Comparison of ENCODE assay signal across 19 cellular contexts in the genomic region with DNA sequence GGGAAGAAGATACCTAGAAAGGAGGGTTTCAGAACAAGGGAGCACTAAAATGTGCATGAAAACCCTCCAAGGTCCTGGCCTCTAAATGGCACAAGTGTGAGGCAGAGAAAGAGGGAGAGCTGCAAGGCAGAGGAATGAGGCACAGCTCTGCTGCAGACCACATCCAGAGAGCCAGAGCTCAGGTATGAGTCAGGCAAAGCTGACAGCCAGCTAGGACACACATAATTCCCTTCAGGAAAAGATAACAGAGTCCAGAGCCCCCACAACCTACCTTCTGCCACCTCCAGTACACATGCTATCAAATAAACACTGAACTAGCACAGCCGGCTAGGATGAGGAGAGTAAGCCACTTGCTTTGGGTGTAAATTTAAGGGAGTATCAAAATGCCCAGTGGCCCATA.
DNase-seq lines count a peak whose midpoint lies in the region; ATAC-seq and TF ChIP-seq lines count a peak whose summit lies in the region.
"Had no signal": no experiment of that assay in that cellular context is flagged by ENCODE, and none has a peak within 500 bp of the region (broad histone marks: within the 10 kb centered on the region; RNA-seq: fewer than 3 reads in every experiment).

No MANE protein-coding gene starts in this region.

- no CpG with 5 or more reads among the region's 1 CpG for WGBS in IMR-90 (ENCODE audit: extremely low coverage in 2 of 2, insufficient read length in 1 of 2), 2 experiments

- H3K4me3 ChIP-seq in AG04450 (ENCODE audit: low read depth, low read length) (no peak overlapping the region), IMR-90 (ENCODE audit: insufficient read depth, low read depth, low read length) (no peak overlapping the region), astrocyte of the cerebellum (ENCODE audit: low read depth, low read length) (no peak overlapping the region), kidney epithelial cell (ENCODE audit: low read depth, low read length) (no peak overlapping the region), MM.1S (ENCODE audit: low read length) (no peak overlapping the region)
- H3K4me3 ChIP-seq: coronary artery, neural progenitor cell, upper lobe of left lung had no signal

- H2AFZ ChIP-seq in IMR-90 (replicated peaks; ENCODE audit: low read length, poor library complexity) (no peak overlapping the region), MM.1S (ENCODE audit: low read length) (no peak overlapping the region)
- H2AFZ ChIP-seq: neural progenitor cell had no signal

- no peak overlapping the region for H2AK9ac ChIP-seq in IMR-90 (replicated peaks; ENCODE audit: low read depth, low read length, poor library complexity)

- no peaks in the 10 kb centered on the region; the same call in 1 of the 2 replicates for H3K9me3 ChIP-seq in AG04450 (ENCODE audit: control insufficient read depth, insufficient read depth, low read length)
- H3K9me3 ChIP-seq in IMR-90 (ENCODE audit: control insufficient read depth, insufficient read depth, low read length): no peaks in the 10 kb centered on the region
- no peaks in the 10 kb centered on the region for H3K9me3 ChIP-seq in MM.1S (replicated peaks; ENCODE audit: insufficient read depth, low read length)
- H3K9me3 ChIP-seq: upper lobe of left lung had no signal

- no peaks in the 10 kb centered on the region for H3K79me1 ChIP-seq in IMR-90 (ENCODE audit: low read depth in 1 of 2, low read length in 2 of 2)

- H2BK20ac ChIP-seq in IMR-90 (ENCODE audit: low read depth, low read length): peak overlapping the region; percentile 80

- dilution Hi-C loops in IMR-90 (cut with HindIII; ENCODE audit: low sequenced_read_pairs, unreplicated experiment): no loop called here

- H3K27me3 ChIP-seq in AG04450 (ENCODE audit: control insufficient read depth, insufficient read depth, low read length) (no peaks in the 10 kb centered on the region), IMR-90 (ENCODE audit: control insufficient read depth, insufficient read depth, low read length) (no peaks in the 10 kb centered on the region), kidney epithelial cell (ENCODE audit: control insufficient read depth, insufficient read depth, low read length) (no peaks in the 10 kb centered on the region), MM.1S (replicated peaks; ENCODE audit: insufficient read depth, low read length) (0 out of 2 replicates have a peak, but pooled peaks cover 4% of the 10 kb centered on the region)
- H3K27me3 ChIP-seq: neural progenitor cell, upper lobe of left lung had no signal

- H4K5ac ChIP-seq in IMR-90 (ENCODE audit: low read depth, low read length): peak overlapping the region; percentile 7; the same call in 1 of the 2 replicates

- H3K36me3 ChIP-seq in IMR-90 (ENCODE audit: control insufficient read depth, insufficient read depth, low read length) (no peaks in the 10 kb centered on the region), kidney epithelial cell (ENCODE audit: control insufficient read depth, insufficient read depth, low read length) (no peaks in the 10 kb centered on the region), MM.1S (replicated peaks; ENCODE audit: insufficient read depth, low read length) (no peaks in the 10 kb centered on the region)
- H3K36me3 ChIP-seq: neural progenitor cell, upper lobe of left lung had no signal

- H3K4me1 ChIP-seq in IMR-90 (ENCODE audit: control insufficient read depth, insufficient read depth, low read length): peaks cover 16% of the 10 kb centered on the region
- peaks cover 4% of the 10 kb centered on the region for H3K4me1 ChIP-seq in MM.1S (ENCODE audit: low read length)
- H3K4me1 ChIP-seq: neural progenitor cell, upper lobe of left lung had no signal

- peak overlapping the region; percentile 33 for H3K27ac ChIP-seq in AG04450 (ENCODE audit: low read depth, low read length)
- no peak overlapping the region for H3K27ac ChIP-seq in IMR-90 (ENCODE audit: insufficient read depth, low read length)
- no peak overlapping the region for H3K27ac ChIP-seq in MM.1S (ENCODE audit: low read length)
- H3K27ac ChIP-seq: coronary artery, neural progenitor cell, upper lobe of left lung had no signal

- POLR2A ChIA-PET in AG04450 (lab: Yijun Ruan, JAX) (interaction anchor here (0.5 kb wide), 1 partner anchor 9 kb away, joined by 4 read pairs; no protein-coding TSS in a partner anchor), IMR-90 (lab: Charles Lee; ENCODE audit: unreplicated experiment) (no interaction called here)

- H3K79me2 ChIP-seq in MM.1S (ENCODE audit: low read length): no peaks in the 10 kb centered on the region

- peak overlapping the region; percentile 51; the same call in 1 of the 2 replicates for H3K4ac ChIP-seq in IMR-90 (ENCODE audit: low read depth, low read length)

- no peak overlapping the region for H3K56ac ChIP-seq in IMR-90 (ENCODE audit: extremely low read depth, insufficient read depth, low read length)

- CTCF ChIA-PET in AG04450 (lab: Charles Lee) (interaction anchor here (1.7 to 2.4 kb wide), 2 partner anchors 14 to 49 kb away, joined by 4 to 8 read pairs; no protein-coding TSS in a partner anchor), IMR-90 (lab: Yijun Ruan, JAX) (interaction anchor here (1.5 kb wide), 1 partner anchor 14 kb away, joined by 6 read pairs; no protein-coding TSS in a partner anchor)

- 0 out of 2 replicates have a peak, but pooled peaks cover under 1% of the 10 kb centered on the region for H3F3A ChIP-seq in MM.1S (ENCODE audit: insufficient read depth, low read length)

- intact Hi-C loops in IMR-90 (cut with micrococcal nuclease): no loop called here

- peak overlapping the region in 1 of 2 experiments; percentile 73; a peak in 2 of 4 replicates for H4K8ac ChIP-seq in IMR-90 (ENCODE audit: low read depth in 2 of 2, low read length in 2 of 2)

- H3K9ac ChIP-seq in IMR-90 (ENCODE audit: low read depth, low read length) (no peak overlapping the region), MM.1S (ENCODE audit: low read length) (no peak overlapping the region)
- H3K9ac ChIP-seq: neural progenitor cell had no signal

- ATAC-seq in IMR-90 (ENCODE audit: low read depth): peak; percentile 62
- ATAC-seq in HG03469 (IDR thresholded peaks at IDR 0.05; ENCODE audit: unreplicated experiment): no peak
- ATAC-seq: left colon had no signal

- no peak overlapping the region; the same call in 1 of the 2 replicates for H2AK5ac ChIP-seq in IMR-90 (ENCODE audit: low read depth, low read length)

- 0 out of 3 replicates have a peak overlapping the region, but pooled peaks have one; percentile 1 for H2BK15ac ChIP-seq in IMR-90 (ENCODE audit: low read depth, low read length)

- peaks cover 6% of the 10 kb centered on the region for H3K9me1 ChIP-seq in IMR-90 (ENCODE audit: insufficient read depth, low read length)

- TF ChIP-seq POLR2A in IMR-90 (IDR thresholded peaks at IDR 0.05; ENCODE audit: low read depth, low read length): no peak

- peak overlapping the region; percentile 35; the same call in 1 of the 2 replicates for H3K18ac ChIP-seq in IMR-90 (ENCODE audit: low read depth, low read length)

- H3K9me2 ChIP-seq in MM.1S (replicated peaks; ENCODE audit: insufficient read depth, low read length): no peaks in the 10 kb centered on the region

- no TSS peak for BruUV-seq in IMR-90 (replicated peaks; lab: Mats Ljungman, UMichigan)

- no peak overlapping the region for H3K4me2 ChIP-seq in IMR-90 (ENCODE audit: low read depth, low read length)
- H3K4me2 ChIP-seq in MM.1S (ENCODE audit: low read depth, low read length): no peak overlapping the region
- H3K4me2 ChIP-seq: neural progenitor cell had no signal

- no peaks in the 10 kb centered on the region for H4K20me1 ChIP-seq in IMR-90 (ENCODE audit: insufficient read depth, low read length)
- no peaks in the 10 kb centered on the region for H4K20me1 ChIP-seq in MM.1S (ENCODE audit: insufficient read depth, low read length)

- H3K23ac ChIP-seq in IMR-90 (ENCODE audit: low read depth, low read length): no peak overlapping the region

- TF ChIP-seq CTCF in AG04450 (IDR thresholded peaks at IDR 0.05; ENCODE audit: low read depth, low read length): no peak
- TF ChIP-seq CTCF in IMR-90 (conservative IDR thresholded peaks at IDR 0.05; ENCODE audit: low read depth, low read length): no peak
- TF ChIP-seq CTCF in astrocyte of the cerebellum (IDR thresholded peaks at IDR 0.05; ENCODE audit: low read depth, low read length, missing control alignments): no peak
- no peak for TF ChIP-seq CTCF in kidney epithelial cell (IDR thresholded peaks at IDR 0.05; ENCODE audit: insufficient read depth, low read length, poor library complexity, severe bottlenecking)
- no peak for TF ChIP-seq CTCF in GM20000 (IDR thresholded peaks at IDR 0.05; ENCODE audit: extremely low read depth, missing control alignments)
- no peak for TF ChIP-seq CTCF in MM.1S (IDR thresholded peaks at IDR 0.05; ENCODE audit: low read length)

- peak overlapping the region; percentile 81 for H2BK120ac ChIP-seq in IMR-90 (ENCODE audit: low read depth, low read length)

- no peak overlapping the region for H3K14ac ChIP-seq in IMR-90 (replicated peaks; ENCODE audit: low read depth, low read length)

- peak overlapping the region; percentile 40 for H2BK5ac ChIP-seq in IMR-90 (ENCODE audit: low read depth, low read length, poor library complexity, severe bottlenecking)

- in situ Hi-C loops in IMR-90 (cut with MboI; ENCODE audit: low sequenced_read_pairs): no loop called here
- in situ Hi-C loops in astrocyte of the cerebellum (cut with HindIII; ENCODE audit: low sequenced_read_pairs): no loop called here

- TF ChIP-seq RAD21 in IMR-90 (IDR thresholded peaks at IDR 0.05; ENCODE audit: low read length): peak; percentile 42; the same call in 1 of the 2 replicates

- H4K91ac ChIP-seq in IMR-90 (ENCODE audit: insufficient read depth, low read depth, low read length): peak overlapping the region; percentile 64; the same call in 1 of the 2 replicates

- DNase-seq in AG04450 (ENCODE audit: low read depth, low spot score): no peak
- peak; percentile 88 for DNase-seq in IMR-90
- peak; percentile 44 for DNase-seq in astrocyte of the cerebellum (ENCODE audit: low read depth)
- DNase-seq in kidney epithelial cell (ENCODE audit: low read depth): peak; percentile 80
- no peak for DNase-seq in GM20000 (ENCODE audit: low spot score)
- no peak for DNase-seq in MM.1S
- no peak for DNase-seq in NCI-H1417 treated with DMSO at 0.1 percent for 48 hours (lab: John Stamatoyannopoulos, UW)
- DNase-seq: activated CD4-positive, alpha-beta memory T cell treated with anti-CD3 and anti-CD28 coated beads, Interleukin-2, amount 10 ng/mL, durations not matched to agents 7 days and 5 days; activated gamma-delta T cell treated with Interleukin-2 at 50 U/mL for 16 hours; AML-193; DMS79 treated with DMSO at 0.1 percent for 48 hours; foreskin melanocyte; KG1; left colon; NCI-H2081; upper lobe of left lung had no signal

TF ChIP-seq in IMR-90, 13 proteins besides CTCF, POLR2A, EP300 and RAD21 (continues in another document):
- TF ChIP-seq MAZ (IDR thresholded peaks at IDR 0.05; ENCODE audit: borderline replicate concordance, low read depth, low read length) (0 out of 2 replicates have a peak, but pooled peaks have one; percentile 25), CEBPB (IDR thresholded peaks at IDR 0.05; ENCODE audit: low read depth, low read length) (no peak), NFE2L2 (IDR thresholded peaks at IDR 0.05; ENCODE audit: low read depth, low read length) (no peak), RCOR1 (IDR thresholded peaks at IDR 0.05; ENCODE audit: insufficient replicate concordance, low read length) (no peak), SMC3 (IDR thresholded peaks at IDR 0.05; ENCODE audit: low read depth, low read length) (no peak)

Comparison
In these comparisons a context has a peak if more than half of its experiments do, and no peak if none do; other contexts are left out.
1. DNase-seq: peak in IMR-90 (single experiment), astrocyte of the cerebellum (single experiment) and kidney epithelial cell (single experiment); none in AG04450 (single experiment), GM20000 (single experiment), MM.1S (single experiment) and NCI-H1417 treated with DMSO at 0.1 percent for 48 hours (single experiment).